17 cellular contexts compared by ENCODE assay signal in the genomic region with DNA sequence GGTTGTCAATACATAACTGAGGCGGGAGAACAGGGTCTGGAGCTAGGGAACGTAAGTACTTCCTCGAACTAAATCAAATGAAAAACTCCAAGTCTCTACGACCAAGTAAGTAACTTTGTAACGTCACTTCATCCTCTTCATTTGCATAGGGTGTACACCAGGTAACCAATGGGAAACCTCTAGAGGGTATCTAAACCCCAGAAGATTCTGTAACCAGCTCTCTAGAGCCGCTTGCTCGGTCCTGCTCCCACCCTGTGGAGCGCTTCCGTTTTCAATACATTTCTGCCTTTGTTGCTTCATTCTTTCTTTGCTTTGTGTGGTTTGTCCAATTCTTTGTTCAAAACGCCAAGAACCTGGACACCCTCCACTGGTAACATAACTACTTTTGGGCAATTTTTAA.
DNase-seq lines count a peak whose midpoint lies in the region; ATAC-seq, FAIRE-seq and TF ChIP-seq lines count a peak whose summit lies in the region.
"Had no signal": no experiment of that assay in that cellular context is flagged by ENCODE, and none has a peak within 500 bp of the region (broad histone marks: within the 10 kb centered on the region; RNA-seq: fewer than 3 reads in every experiment).

No MANE protein-coding gene starts in this region.

- peak overlapping the region; percentile 11; the same call in 1 of the 2 replicates for H3K27ac ChIP-seq in GM12878 (ENCODE audit: control insufficient read depth, insufficient read depth)
- H3K27ac ChIP-seq: SK-N-MC had no signal

- no peaks in the 10 kb centered on the region for H3K27me3 ChIP-seq in GM12878 (replicated peaks in 1 of 2; ENCODE audit: control insufficient read depth in 2 of 2, insufficient read depth in 2 of 2, low read length in 1 of 2)

- no peaks in the 10 kb centered on the region for H4K20me1 ChIP-seq in GM12878 (ENCODE audit: control insufficient read depth, insufficient read depth)

- peaks cover under 1% of the 10 kb centered on the region for H3K4me1 Mint-ChIP-seq in activated T-helper 1 cell treated with anti-CD3 and anti-CD28 coated beads, Interleukin-12 subunit alpha, Interleukin-12 subunit beta, Interleukin-2, Interleukin-4 antibody, amounts not matched to agents 30 ng/mL and 10 ng/mL and 1 ng/mL, durations not matched to agents 14 hours and 24 hours and 36 hours (ENCODE audit: low read depth)

- H3K36me3 Mint-ChIP-seq in activated T-helper 1 cell treated with anti-CD3 and anti-CD28 coated beads, Interleukin-12 subunit alpha, Interleukin-12 subunit beta, Interleukin-2, Interleukin-4 antibody, amounts not matched to agents 30 ng/mL and 10 ng/mL and 1 ng/mL, durations not matched to agents 14 hours and 24 hours and 36 hours (ENCODE audit: low read depth), result peaks cover 3% of the 10 kb centered on the region

- H3K4me1 ChIP-seq in GM12878 (ENCODE audit: control insufficient read depth, insufficient read depth, low read length) (peaks cover 11% of the 10 kb centered on the region), mucosa of descending colon (ENCODE audit: low read depth) (no peaks in the 10 kb centered on the region)

- H3K9me3 ChIP-seq in GM12878 (replicated peaks; ENCODE audit: control insufficient read depth, insufficient read depth, low read length), result no peaks in the 10 kb centered on the region; the same call in 1 of the 3 replicates
- H3K9me3 ChIP-seq in mucosa of descending colon, result no peaks in the 10 kb centered on the region

- ATAC-seq in GM18498 (IDR thresholded peaks at IDR 0.05; ENCODE audit: unreplicated experiment) (peak; percentile 55), GM19438 (IDR thresholded peaks at IDR 0.05; ENCODE audit: low read depth, unreplicated experiment) (peak; percentile 68), HG02885 (IDR thresholded peaks at IDR 0.05; ENCODE audit: poor library complexity, unreplicated experiment) (peak; percentile 47), GM12878 (no peak), mucosa of descending colon (no peak)
- ATAC-seq: activated CD8-positive, alpha-beta T cell treated with anti-CD3 and anti-CD28 coated beads, Interleukin-2, amount 10 ng/mL, durations not matched to agents 7 days and 5 days had no signal

- no peaks in the 10 kb centered on the region for H3K36me3 ChIP-seq in GM12878 (ENCODE audit: control insufficient read depth in 2 of 2, insufficient read depth in 2 of 2, low read length in 1 of 2)
- no peaks in the 10 kb centered on the region for H3K36me3 ChIP-seq in mucosa of descending colon (ENCODE audit: low read depth)

- RAD21 ChIA-PET in GM12878 (lab: Charles Lee; ENCODE audit: unreplicated experiment), result interaction anchor here (1.0 to 1.7 kb wide), 7 partner anchors 9 to 98 kb away, joined by 3 to 6 read pairs (median 4); no protein-coding TSS in a partner anchor

- no peak overlapping the region for H3K27ac Mint-ChIP-seq in activated T-helper 1 cell treated with anti-CD3 and anti-CD28 coated beads, Interleukin-12 subunit alpha, Interleukin-12 subunit beta, Interleukin-2, Interleukin-4 antibody, amounts not matched to agents 30 ng/mL and 10 ng/mL and 1 ng/mL, durations not matched to agents 14 hours and 24 hours and 36 hours
- H3K27ac Mint-ChIP-seq: activated CD8-positive, alpha-beta T cell treated with anti-CD3 and anti-CD28 coated beads, Interleukin-2, amount 10 ng/mL, durations not matched to agents 7 days and 5 days had no signal

- H3K79me2 ChIP-seq in GM12878 (ENCODE audit: control insufficient read depth, insufficient read depth, low read length), result no peaks in the 10 kb centered on the region

- H3K4me3 ChIP-seq in GM12878 (no peak overlapping the region), mucosa of descending colon (no peak overlapping the region)
- H3K4me3 ChIP-seq: SK-N-MC had no signal

- BruUV-seq in GM12878 (replicated peaks; lab: Mats Ljungman, UMichigan), result no TSS peak

- SMC1A ChIA-PET in GM12878 (lab: Charles Lee; ENCODE audit: uncharacterized antibody, unreplicated experiment), result interaction anchor here (0.7 to 16.4 kb wide), 13 partner anchors 9 to 92 kb away, joined by 3 to 177 read pairs (median 4); no protein-coding TSS in a partner anchor

- no peak for TF ChIP-seq EP300 in GM12878 (IDR thresholded peaks at IDR 0.05; ENCODE audit: borderline replicate concordance in 1 of 2, control insufficient read depth in 1 of 2, low read depth in 2 of 2, low read length in 2 of 2)

- CTCF ChIA-PET in GM12878 (lab: Yijun Ruan, JAX), result interaction anchor here (0.9 to 1.2 kb wide), 2 partner anchors 9 to 11 kb away, joined by 3 read pairs; no protein-coding TSS in a partner anchor

- H3K27me3 Mint-ChIP-seq in activated T-helper 1 cell treated with anti-CD3 and anti-CD28 coated beads, Interleukin-12 subunit alpha, Interleukin-12 subunit beta, Interleukin-2, Interleukin-4 antibody, amounts not matched to agents 30 ng/mL and 10 ng/mL and 1 ng/mL, durations not matched to agents 14 hours and 24 hours and 36 hours (ENCODE audit: insufficient read depth), result peaks cover 5% of the 10 kb centered on the region

- WGBS in GM12878 (ENCODE audit: insufficient coverage, insufficient replicate concordance, low lambda C conversion rate, missing lambda C conversion rate), result 22% methylated on average over 10 of the region's 10 CpGs

- peaks cover 4% of the 10 kb centered on the region for H3K9me3 Mint-ChIP-seq in activated T-helper 1 cell treated with anti-CD3 and anti-CD28 coated beads, Interleukin-12 subunit alpha, Interleukin-12 subunit beta, Interleukin-2, Interleukin-4 antibody, amounts not matched to agents 30 ng/mL and 10 ng/mL and 1 ng/mL, durations not matched to agents 14 hours and 24 hours and 36 hours

- TF ChIP-seq CTCF in GM12878 (IDR thresholded peaks at IDR 0.05 in 2 of 3, conservative IDR thresholded peaks at IDR 0.05 in 1 of 3; ENCODE audit: control insufficient read depth in 2 of 3, extremely low read depth in 1 of 3, insufficient read depth in 1 of 3, low read depth in 3 of 3, low read length in 3 of 3) (no peak), mucosa of descending colon (IDR thresholded peaks at IDR 0.05) (no peak)

- no peak overlapping the region for H3K4me3 Mint-ChIP-seq in activated T-helper 1 cell treated with anti-CD3 and anti-CD28 coated beads, Interleukin-12 subunit alpha, Interleukin-12 subunit beta, Interleukin-2, Interleukin-4 antibody, amounts not matched to agents 30 ng/mL and 10 ng/mL and 1 ng/mL, durations not matched to agents 14 hours and 24 hours and 36 hours
- H3K4me3 Mint-ChIP-seq: activated CD8-positive, alpha-beta T cell treated with anti-CD3 and anti-CD28 coated beads, Interleukin-2, amount 10 ng/mL, durations not matched to agents 7 days and 5 days had no signal

- H2AFZ ChIP-seq in GM12878 (ENCODE audit: control insufficient read depth, low read depth, low read length), result peak overlapping the region; percentile 61

- no peak for FAIRE-seq in GM12878 (lab: Jason Lieb, UNC)
- FAIRE-seq: small intestine had no signal

- intact Hi-C loops in GM12878 (cut with micrococcal nuclease; ENCODE audit: unreplicated experiment), result no loop called here
- intact Hi-C loops in activated T-helper 1 cell treated with anti-CD3 and anti-CD28 coated beads, Interleukin-12 subunit alpha, Interleukin-12 subunit beta, Interleukin-2, Interleukin-4 antibody, amounts not matched to agents 30 ng/mL and 10 ng/mL and 1 ng/mL, durations not matched to agents 14 hours and 24 hours and 36 hours (cut with micrococcal nuclease), result no loop called here
- intact Hi-C loops in mucosa of descending colon (cut with DNase I, micrococcal nuclease), result no loop called here

- POLR2A ChIA-PET in GM12878 (lab: Charles Lee), result interaction anchor here (1.0 to 2.2 kb wide), 3 partner anchors 9 to 21 kb away, joined by 3 to 9 read pairs (median 3); no protein-coding TSS in a partner anchor

- no peak for DNase-seq in GM12878 (ENCODE audit: low read depth, low spot score)
- no peak for DNase-seq in ecto neural progenitor cell (ENCODE audit: low spot score)
- DNase-seq in NCI-H128 (lab: John Stamatoyannopoulos, UW; ENCODE audit: unreplicated experiment), result no peak
- DNase-seq in activated T-helper 1 cell treated with anti-CD3 and anti-CD28 coated beads, Interleukin-12 subunit alpha, Interleukin-12 subunit beta, Interleukin-2, Interleukin-4 antibody, amounts not matched to agents 30 ng/mL and 10 ng/mL and 1 ng/mL, durations not matched to agents 14 hours and 24 hours and 36 hours (ENCODE audit: low spot score), result no peak
- DNase-seq in mucosa of descending colon, result no peak
- DNase-seq: activated CD8-positive, alpha-beta T cell treated with anti-CD3 and anti-CD28 coated beads, Interleukin-2, amount 10 ng/mL, durations not matched to agents 7 days and 5 days; activated gamma-delta T cell treated with Interleukin-2 at 50 U/mL for 16 hours; cortex of kidney; erythroblast; IMR-90; NCI-H1105; OCI-M1; small intestine had no signal

- H3K9ac ChIP-seq in GM12878 (ENCODE audit: control insufficient read depth, insufficient read depth, low read length), result no peak overlapping the region

- TF ChIP-seq POLR2A in GM12878 (IDR thresholded peaks at IDR 0.05; ENCODE audit: low read depth, low read length), result no peak

- peak overlapping the region; percentile 59 for H3K4me2 ChIP-seq in GM12878 (ENCODE audit: control insufficient read depth, insufficient read depth)

- in situ Hi-C loops in GM12878 (cut with MboI), result no loop called here

- no peak for TF ChIP-seq RAD21 in GM12878 (IDR thresholded peaks at IDR 0.05; ENCODE audit: insufficient read depth, low read depth, low read length)

TF ChIP-seq in GM12878, 131 proteins besides CTCF, POLR2A, EP300 and RAD21 (continues in another document):
- TF ChIP-seq CEBPB (IDR thresholded peaks at IDR 0.05; ENCODE audit: borderline replicate concordance in 1 of 2, low read depth in 2 of 2, low read length in 2 of 2), result no peak
- no peak for TF ChIP-seq PAX8 (IDR thresholded peaks at IDR 0.05)
- TF ChIP-seq RUNX3 (IDR thresholded peaks at IDR 0.05; ENCODE audit: low read length), result 0 out of 2 replicates have a peak, but pooled peaks have one; percentile 8
- no peak for TF ChIP-seq ZNF217 (IDR thresholded peaks at IDR 0.05)
- no peak for TF ChIP-seq MXI1 (IDR thresholded peaks at IDR 0.05; ENCODE audit: low read depth, low read length)

Comparison
In these comparisons a context has a peak if more than half of its experiments do, and no peak if none do; other contexts are left out.
1. ATAC-seq: peak in GM18498 (single experiment), GM19438 (single experiment) and HG02885 (single experiment); none in GM12878 (single experiment) and mucosa of descending colon (single experiment).